1 cellular context compared by ENCODE assay signal in the genomic region with DNA sequence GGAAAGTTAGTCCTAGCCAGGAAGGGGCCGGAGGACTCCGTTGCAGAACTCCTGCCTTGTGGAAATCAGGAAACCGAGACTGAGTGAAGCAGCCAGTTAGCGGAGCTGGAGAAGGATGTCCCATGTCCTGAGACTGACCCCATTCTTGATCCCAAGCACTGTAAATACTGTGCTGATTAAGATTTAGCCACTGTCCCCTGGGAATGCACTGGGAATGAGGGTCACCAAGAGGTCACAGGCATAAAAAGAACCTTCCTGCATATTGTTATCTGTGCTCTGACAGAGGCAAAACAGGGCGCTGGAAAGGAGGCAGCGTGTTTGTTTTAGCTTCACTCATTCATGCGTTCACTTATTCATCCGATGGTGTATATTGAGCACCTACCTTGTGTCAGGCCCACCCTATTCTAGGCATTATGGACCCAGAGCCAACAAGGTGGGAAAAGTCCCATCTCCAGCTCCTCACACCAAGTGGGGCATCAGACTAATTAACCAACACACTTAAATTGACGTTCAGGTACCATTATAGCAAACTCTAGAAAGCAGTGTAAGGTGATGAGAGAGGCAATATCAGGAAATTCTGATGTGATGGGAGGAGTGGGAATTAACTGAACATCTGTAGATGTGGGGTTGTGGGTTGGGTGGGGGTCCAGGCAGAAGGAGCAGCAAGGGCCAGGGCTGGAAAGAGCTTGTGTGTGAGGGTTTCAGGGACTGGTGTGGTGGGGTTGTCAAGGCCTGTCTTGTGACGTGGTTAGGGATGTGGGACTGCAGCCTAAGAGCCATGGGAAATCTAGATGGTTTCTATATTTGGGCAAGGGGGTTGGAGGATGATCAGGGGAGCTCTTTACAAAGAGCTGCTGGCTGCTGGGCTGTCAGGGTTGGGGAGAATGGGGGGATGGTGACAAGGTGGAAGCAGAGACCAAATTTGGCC.
TF ChIP-seq lines count a peak whose summit lies in the region.

No MANE protein-coding gene starts in this region.

TF ChIP-seq in HCT116, 20 proteins besides CTCF, POLR2A, EP300 and RAD21 (continued from another document):
- TF ChIP-seq, protein P1, sequence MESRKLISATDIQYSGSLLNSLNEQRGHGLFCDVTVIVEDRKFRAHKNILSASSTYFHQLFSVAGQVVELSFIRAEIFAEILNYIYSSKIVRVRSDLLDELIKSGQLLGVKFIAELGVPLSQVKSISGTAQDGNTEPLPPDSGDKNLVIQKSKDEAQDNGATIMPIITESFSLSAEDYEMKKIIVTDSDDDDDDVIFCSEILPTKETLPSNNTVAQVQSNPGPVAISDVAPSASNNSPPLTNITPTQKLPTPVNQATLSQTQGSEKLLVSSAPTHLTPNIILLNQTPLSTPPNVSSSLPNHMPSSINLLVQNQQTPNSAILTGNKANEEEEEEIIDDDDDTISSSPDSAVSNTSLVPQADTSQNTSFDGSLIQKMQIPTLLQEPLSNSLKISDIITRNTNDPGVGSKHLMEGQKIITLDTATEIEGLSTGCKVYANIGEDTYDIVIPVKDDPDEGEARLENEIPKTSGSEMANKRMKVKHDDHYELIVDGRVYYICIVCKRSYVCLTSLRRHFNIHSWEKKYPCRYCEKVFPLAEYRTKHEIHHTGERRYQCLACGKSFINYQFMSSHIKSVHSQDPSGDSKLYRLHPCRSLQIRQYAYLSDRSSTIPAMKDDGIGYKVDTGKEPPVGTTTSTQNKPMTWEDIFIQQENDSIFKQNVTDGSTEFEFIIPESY (IDR thresholded peaks at IDR 0.05; ENCODE audit: extremely low read depth, insufficient replicate concordance, low read length) = no peak
- TF ChIP-seq ZFX (IDR thresholded peaks at IDR 0.05) (no peak), YY1 (IDR thresholded peaks at IDR 0.05; ENCODE audit: extremely low read depth, insufficient replicate concordance, low read depth, low read length) (no peak)
